ENCODE assay signal across 8 cellular contexts in the genomic region with DNA sequence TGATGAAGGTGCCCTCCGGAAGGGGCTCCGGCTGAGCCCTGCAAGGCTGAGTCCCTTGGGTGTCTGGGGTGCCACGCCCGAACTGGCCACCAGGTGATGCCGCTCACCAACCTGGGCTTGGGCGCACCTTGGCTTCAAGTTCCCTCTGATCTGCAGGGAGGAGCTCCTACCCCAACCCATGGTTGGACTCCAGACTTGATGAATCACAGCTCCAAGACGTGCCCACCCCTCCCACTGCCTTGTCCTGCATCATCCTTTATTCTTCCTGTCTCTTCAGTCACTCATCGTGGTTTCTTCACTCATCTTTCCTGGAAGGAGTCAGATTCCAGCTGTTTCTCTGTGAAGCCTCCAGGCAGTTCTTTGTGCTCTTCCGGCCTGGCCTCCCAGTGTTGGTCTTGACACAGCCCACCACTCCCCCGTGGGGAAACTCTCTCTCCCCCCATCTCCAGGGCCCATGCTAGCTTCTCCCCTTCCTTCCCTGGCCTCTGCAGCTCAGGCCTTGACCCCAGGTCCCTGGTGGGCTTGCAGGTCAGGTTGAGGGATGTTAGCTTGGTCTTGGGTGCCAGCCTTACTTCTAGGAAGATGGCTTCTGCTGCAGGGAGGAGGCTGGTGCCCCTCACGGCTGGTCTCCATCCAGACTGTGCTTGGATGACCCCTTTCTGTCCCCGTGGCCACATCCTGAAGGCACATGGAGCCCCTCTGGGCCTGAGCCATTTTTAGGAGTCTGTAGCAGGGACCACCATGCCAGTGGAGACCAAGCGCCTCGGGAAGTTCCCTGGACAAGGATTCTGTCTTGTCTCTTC. TPM values are rescaled to one million over a fixed set of nuclear protein-coding genes. Genes with fewer than 3 reads are reported as not detected.
A peak's percentile ranks its signal among the peaks of the same experiment; 100 is the strongest.
DNase-seq lines count a peak whose midpoint lies in the region; ATAC-seq and TF ChIP-seq lines count a peak whose summit lies in the region.

No MANE protein-coding gene starts in this region.

- H3K4me1 ChIP-seq in tibial nerve, result peaks cover 0 to 21% (median 3%) of the 10 kb centered on the region in 4 donors

- peak overlapping the region in 5 of 6 donors; percentile 49 to 92 (median 89) for H3K27ac Mint-ChIP-seq in naive B cell

- H3K36me3 Mint-ChIP-seq in naive B cell, result peaks cover 13 to 16% of the 10 kb centered on the region in 2 donors

- 66 to 74% methylated on average over 14 of the region's 14 CpGs for WGBS in tibial nerve, 2 donors

- H3K4me1 Mint-ChIP-seq in naive B cell, result peaks cover 43 to 74% (median 64%) of the 10 kb centered on the region in 3 donors

- H3K4me3 ChIP-seq in tibial nerve, result no peak overlapping the region

- peaks cover 0 to 13% (median 0%) of the 10 kb centered on the region in 4 donors for H3K9me3 ChIP-seq in tibial nerve

- DNase-seq in DMS53 (lab: John Stamatoyannopoulos, UW) (peak; percentile 52), DMS53 treated with DMSO at 0.1 percent for 48 hours (lab: John Stamatoyannopoulos, UW; ENCODE audit: unreplicated experiment) (no peak), NCI-H2029 (lab: John Stamatoyannopoulos, UW) (peak; percentile 45), ecto neural progenitor cell (ENCODE audit: low spot score) (peak; percentile 71), naive B cell (peak; percentile 54), tibial nerve (ENCODE audit: low spot score in 2 of 2) (no peak)
- DNase-seq in activated CD4-positive, alpha-beta T cell treated with anti-CD3 and anti-CD28 coated beads for 48 hours, result peak; percentile 84

- H3K27me3 Mint-ChIP-seq in naive B cell, result no peaks in the 10 kb centered on the region

- H3K4me3 Mint-ChIP-seq in naive B cell, result peak overlapping the region in 6 of 8 donors; percentile 47 to 84 (median 61)

- H3K9me3 Mint-ChIP-seq in naive B cell, result peaks cover 0 to 10% (median 4%) of the 10 kb centered on the region in 7 donors

- H3K27me3 ChIP-seq in tibial nerve, result no peaks in the 10 kb centered on the region

- TF ChIP-seq POLR2A in tibial nerve (IDR thresholded peaks at IDR 0.05), result no peak

- ATAC-seq in naive B cell (ENCODE audit: low read depth in 2 of 2) (no peak), HG03378 (IDR thresholded peaks at IDR 0.05; ENCODE audit: unreplicated experiment) (no peak)

- TF ChIP-seq CTCF in tibial nerve (IDR thresholded peaks at IDR 0.05), result peak; percentile 27 to 62 (median 48)

- TF ChIP-seq EP300 in tibial nerve (IDR thresholded peaks at IDR 0.05), result no peak

- no peak overlapping the region for H3K27ac ChIP-seq in tibial nerve

- H3K36me3 ChIP-seq in tibial nerve, result no peaks in the 10 kb centered on the region

RNA-seq across cellular contexts. Expression of gene ZBP1, which starts 2.6 kb away (rescaled TPM):
- 10 to 100 TPM in 5 of 6 donors, 1 to 10 TPM in 1; 7.6 to 24.1 (median 15.5) TPM for polyA plus RNA-seq in naive B cell (ENCODE audit: low read depth in 6 of 6)
- total RNA-seq in tibial nerve, result 1 to 10 TPM in 1 of 4 donors, under 1 TPM in 1, not detected in 2; 0.78 to 3.6 TPM

Comparison
In these comparisons a context has a peak if more than half of its experiments do, and no peak if none do; other contexts are left out.
1. DNase-seq: peak in DMS53 (single experiment), NCI-H2029 (single experiment), activated CD4-positive, alpha-beta T cell treated with anti-CD3 and anti-CD28 coated beads for 48 hours (single experiment), ecto neural progenitor cell (single experiment) and naive B cell (single experiment); none in DMS53 treated with DMSO at 0.1 percent for 48 hours (single experiment) and tibial nerve (0 of 2).